In genomic region chr19:35026418-35026817, GRCh38 we compare ENCODE assay signal across 1 cellular context.
TF ChIP-seq lines count a peak whose summit lies in the region.

No MANE protein-coding gene starts in this region.

TF ChIP-seq in HepG2, 621 proteins besides CTCF, POLR2A, EP300 and RAD21:
- TF ChIP-seq ZNF629 (CRISPR knock-in tag; conservative IDR thresholded peaks at IDR 0.05) (0 out of 2 replicates have a peak, but pooled peaks have one; percentile 25), ZNF513 (CRISPR knock-in tag; conservative IDR thresholded peaks at IDR 0.05) (no peak), HNF4G (IDR thresholded peaks at IDR 0.05; ENCODE audit: borderline replicate concordance, low read depth, low read length) (no peak), HNF4G (CRISPR knock-in tag; IDR thresholded peaks at IDR 0.05; ENCODE audit: borderline replicate concordance, low read depth) (no peak), DNMT1 (CRISPR knock-in tag; IDR thresholded peaks at IDR 0.05) (no peak), ZBTB7B (CRISPR knock-in tag; IDR thresholded peaks at IDR 0.05) (no peak), HNRNPK (IDR thresholded peaks at IDR 0.05; ENCODE audit: low read depth, low read length, poor library complexity, severe bottlenecking) (no peak), NR1H2 (CRISPR knock-in tag; IDR thresholded peaks at IDR 0.05; ENCODE audit: borderline replicate concordance, low read depth) (no peak), ZNF331 (CRISPR knock-in tag; IDR thresholded peaks at IDR 0.05) (no peak), CREB1 (IDR thresholded peaks at IDR 0.05) (no peak), CREB1 (CRISPR knock-in tag; IDR thresholded peaks at IDR 0.05) (no peak), POLR2G (IDR thresholded peaks at IDR 0.05; ENCODE audit: low read depth, low read length) (peak; percentile 37; the same call in 1 of the 2 replicates)
TF ChIP-seq in HepG2: peak in this region for 2.
